ENCODE assay signal across 1 cellular context in genomic region chr1:56820755-56821461, GRCh38.
TF ChIP-seq lines count a peak whose summit lies in the region.

No MANE protein-coding gene starts in this region.

TF ChIP-seq in GM12878, 131 proteins besides CTCF, POLR2A, EP300 and RAD21 (continued from another document):
- 0 out of 2 replicates have a peak, but pooled peaks have one; percentile 12 for TF ChIP-seq HCFC1 (IDR thresholded peaks at IDR 0.05; ENCODE audit: low read length)
- TF ChIP-seq EGR1 (IDR thresholded peaks at IDR 0.05; ENCODE audit: borderline replicate concordance in 1 of 2, low read depth in 2 of 2, low read length in 2 of 2): 0 out of 3 replicates have a peak, but pooled peaks of 1 of the 2 experiments have one; percentile 27
- TF ChIP-seq SMARCA5 (IDR thresholded peaks at IDR 0.05): no peak
- TF ChIP-seq YY1 (IDR thresholded peaks at IDR 0.05; ENCODE audit: low read depth, low read length): 0 out of 2 replicates have a peak, but pooled peaks have one; percentile 25
- no peak for TF ChIP-seq IKZF1 (conservative IDR thresholded peaks at IDR 0.05)
- TF ChIP-seq ZBTB33 (IDR thresholded peaks at IDR 0.05): no peak
- no peak for TF ChIP-seq ETV6 (conservative IDR thresholded peaks at IDR 0.05 in 1 of 2, IDR thresholded peaks at IDR 0.05 in 1 of 2; ENCODE audit: borderline replicate concordance in 1 of 2, low read depth in 1 of 2)
- no peak for TF ChIP-seq CEBPZ (IDR thresholded peaks at IDR 0.05; ENCODE audit: low read depth, low read length)
- TF ChIP-seq NRF1 (conservative IDR thresholded peaks at IDR 0.05; ENCODE audit: low read depth, low read length): no peak
- no peak for TF ChIP-seq NR2F1 (conservative IDR thresholded peaks at IDR 0.05)
- TF ChIP-seq SKIL (IDR thresholded peaks at IDR 0.05; ENCODE audit: low read depth, poor library complexity, severe bottlenecking): no peak
- no peak for TF ChIP-seq KAT2A (conservative IDR thresholded peaks at IDR 0.05; ENCODE audit: control insufficient read depth, low read depth, low read length)
TF ChIP-seq in GM12878: peak in this region for 5.
